ENCODE assay signal across 23 cellular contexts in genomic region chr1:77026126-77026525, GRCh38.
"Had no signal": no experiment of that assay in that cellular context is flagged by ENCODE, and none has a peak within 500 bp of the region (broad histone marks: within the 10 kb centered on the region; RNA-seq: fewer than 3 reads in every experiment).

No MANE protein-coding gene starts in this region.

- H3K4me3 Mint-ChIP-seq: immature natural killer cell; natural killer cell; neural progenitor cell; stimulated activated naive B cell treated with anti-CD40 and anti-IgM and Interleukin-4, amounts not matched to agents 10 μg/mL and 1 μg/mL and 100 μg/mL, for 72 hours; stimulated activated naive CD8-positive, alpha-beta T cell treated with anti-CD3 and anti-CD28 coated beads, Interleukin-15, Interleukin-2, amounts not matched to agents 100 ng/mL and 50 ng/mL, for 24 hours had no signal

- ATAC-seq: left ventricle myocardium superior; lower lobe of right lung; right lobe of liver; stimulated activated naive B cell treated with anti-CD40 and anti-IgM and Interleukin-4, amounts not matched to agents 10 μg/mL and 1 μg/mL and 100 μg/mL, for 72 hours had no signal

- H3K4me2 ChIP-seq: neural progenitor cell had no signal

- H3K36me3 ChIP-seq: colonic mucosa, esophagus squamous epithelium, lower lobe of right lung, neural progenitor cell, right lobe of liver, thoracic aorta, transverse colon, vagina had no signal

- H3K9ac ChIP-seq: neural progenitor cell, parathyroid adenoma had no signal

- H3K79me2 ChIP-seq: parathyroid adenoma had no signal

- H3K27ac Mint-ChIP-seq: immature natural killer cell; natural killer cell; neural progenitor cell; progenitor cell of endocrine pancreas; stimulated activated naive B cell treated with anti-CD40 and anti-IgM and Interleukin-4, amounts not matched to agents 10 μg/mL and 1 μg/mL and 100 μg/mL, for 72 hours; stimulated activated naive CD8-positive, alpha-beta T cell treated with anti-CD3 and anti-CD28 coated beads, Interleukin-15, Interleukin-2, amounts not matched to agents 100 ng/mL and 50 ng/mL, for 24 hours had no signal

- H3K27me3 ChIP-seq: colonic mucosa, esophagus squamous epithelium, neural progenitor cell, right lobe of liver, transverse colon, vagina had no signal

- H3K27me3 Mint-ChIP-seq: progenitor cell of endocrine pancreas had no signal

- H3K4me1 ChIP-seq: colonic mucosa, esophagus squamous epithelium, lower lobe of right lung, parathyroid adenoma, right lobe of liver, transverse colon had no signal

- DNase-seq: colonic mucosa; dermis blood vessel endothelial cell; effector memory CD4-positive, alpha-beta T cell; erythroblast; esophagus squamous epithelium; foreskin melanocyte; hypothalamus; immature natural killer cell; left ventricle myocardium superior; lower lobe of right lung; natural killer cell; right lobe of liver; small intestine; stimulated activated CD4-positive, alpha-beta T cell treated with anti-CD3 and anti-CD28 coated beads, Interleukin-15, amount 100 ng/mL, for 24 hours; stimulated activated CD4-positive, alpha-beta T cell treated with anti-CD3 and anti-CD28 coated beads, Interleukin-2, amount 100 ng/mL, for 48 hours; stimulated activated naive B cell treated with anti-CD40 and anti-IgM and Interleukin-4, amounts not matched to agents 10 μg/mL and 1 μg/mL and 100 μg/mL, for 72 hours; transverse colon had no signal

- H3K4me3 ChIP-seq: colonic mucosa, esophagus squamous epithelium, lower lobe of right lung, neural progenitor cell, right lobe of liver, thoracic aorta, transverse colon, vagina had no signal

- H3K9me3 Mint-ChIP-seq: natural killer cell; neural progenitor cell; stimulated activated naive B cell treated with anti-CD40 and anti-IgM and Interleukin-4, amounts not matched to agents 10 μg/mL and 1 μg/mL and 100 μg/mL, for 72 hours; stimulated activated naive CD8-positive, alpha-beta T cell treated with anti-CD3 and anti-CD28 coated beads, Interleukin-15, Interleukin-2, amounts not matched to agents 100 ng/mL and 50 ng/mL, for 24 hours had no signal

- H3K4me1 Mint-ChIP-seq: immature natural killer cell; natural killer cell; stimulated activated naive B cell treated with anti-CD40 and anti-IgM and Interleukin-4, amounts not matched to agents 10 μg/mL and 1 μg/mL and 100 μg/mL, for 72 hours had no signal

- H3K36me3 Mint-ChIP-seq: immature natural killer cell; natural killer cell; stimulated activated naive B cell treated with anti-CD40 and anti-IgM and Interleukin-4, amounts not matched to agents 10 μg/mL and 1 μg/mL and 100 μg/mL, for 72 hours had no signal

- H3K9me3 ChIP-seq: colonic mucosa, esophagus squamous epithelium, lower lobe of right lung, right lobe of liver, thoracic aorta, transverse colon, vagina had no signal

- H3K27ac ChIP-seq: colonic mucosa, esophagus squamous epithelium, lower lobe of right lung, neural progenitor cell, parathyroid adenoma, right lobe of liver, thoracic aorta, transverse colon, vagina had no signal
